In genomic region chr14:41389355-41389754, GRCh38 we compare ENCODE assay signal across 28 cellular contexts.
"Had no signal": no experiment of that assay in that cellular context is flagged by ENCODE, and none has a peak within 500 bp of the region (broad histone marks: within the 10 kb centered on the region; RNA-seq: fewer than 3 reads in every experiment).

No MANE protein-coding gene starts in this region.

- ATAC-seq: effector memory CD8-positive, alpha-beta T cell; esophagus mucosa; foreskin keratinocyte; gastrocnemius medialis; gastroesophageal sphincter; heart left ventricle; heart right ventricle had no signal

- H3K27me3 ChIP-seq: colonic mucosa, dorsolateral prefrontal cortex, esophagus muscularis mucosa, esophagus squamous epithelium, foreskin keratinocyte, gastrocnemius medialis, gastroesophageal sphincter, heart left ventricle, heart right ventricle had no signal

- H3K9me3 ChIP-seq: colonic mucosa, esophagus muscularis mucosa, esophagus squamous epithelium, gastrocnemius medialis, gastroesophageal sphincter, heart left ventricle, heart right ventricle had no signal

- H3K4me1 ChIP-seq: colonic mucosa, esophagus muscularis mucosa, esophagus squamous epithelium, foreskin keratinocyte, gastrocnemius medialis, gastroesophageal sphincter, heart left ventricle, heart right ventricle had no signal

- H3K27ac ChIP-seq: colonic mucosa, coronary artery, dorsolateral prefrontal cortex, epithelial cell of prostate, esophagus muscularis mucosa, esophagus squamous epithelium, foreskin keratinocyte, gastrocnemius medialis, gastroesophageal sphincter, heart left ventricle, heart right ventricle had no signal

- DNase-seq: colonic mucosa; cortex of kidney; dermis blood vessel endothelial cell; dorsolateral prefrontal cortex; effector CD4-positive, alpha-beta T cell; effector CD8-positive, alpha-beta T cell; effector memory CD4-positive, alpha-beta T cell; effector memory CD8-positive, alpha-beta T cell; endodermal cell; erythroblast; esophagus squamous epithelium; foreskin fibroblast; foreskin keratinocyte; foreskin melanocyte; gastrocnemius medialis; glutamatergic neuron; head of caudate nucleus; heart left ventricle; heart right ventricle had no signal

- FAIRE-seq: colon, endometrium, endothelial cell of umbilical vein, frontal cortex had no signal

- H3K36me3 ChIP-seq: colonic mucosa, esophagus muscularis mucosa, esophagus squamous epithelium, gastrocnemius medialis, gastroesophageal sphincter, heart left ventricle, heart right ventricle had no signal

- H3K4me3 ChIP-seq: colonic mucosa, coronary artery, dorsolateral prefrontal cortex, esophagus muscularis mucosa, esophagus squamous epithelium, gastrocnemius medialis, gastroesophageal sphincter, heart left ventricle, heart right ventricle had no signal
